Comparison of ENCODE assay signal across 16 cellular contexts in genomic region chr2:98049991-98050519, GRCh38. TPM values are rescaled to one million over a fixed set of nuclear protein-coding genes. Genes with fewer than 3 reads are reported as not detected.
"Had no signal": no experiment of that assay in that cellular context is flagged by ENCODE, and none has a peak within 500 bp of the region (broad histone marks: within the 10 kb centered on the region; RNA-seq: fewer than 3 reads in every experiment).

No MANE protein-coding gene starts in this region.

- H3K27ac Mint-ChIP-seq: activated CD4-positive, alpha-beta memory T cell treated with anti-CD3 and anti-CD28 coated beads, Interleukin-2, amount 10 ng/mL, durations not matched to agents 7 days and 5 days; activated naive CD4-positive, alpha-beta T cell treated with anti-CD3 and anti-CD28 coated beads, Interleukin-2, amount 50 U/mL, for 24 hours; memory B cell; natural killer cell; stimulated activated naive CD8-positive, alpha-beta T cell treated with anti-CD3 and anti-CD28 coated beads, Interleukin-15, Interleukin-2, amounts not matched to agents 100 ng/mL and 50 ng/mL, for 24 hours; T-helper 17 cell had no signal

- H3K4me1 ChIP-seq: adrenal gland, gastroesophageal sphincter, heart right ventricle, left ventricle myocardium inferior, suprapubic skin had no signal

- H3K4me3 ChIP-seq: adrenal gland, gastroesophageal sphincter, heart right ventricle, left ventricle myocardium inferior, suprapubic skin had no signal

- H3K36me3 ChIP-seq: adrenal gland, gastroesophageal sphincter, heart right ventricle, left ventricle myocardium inferior, neutrophil, suprapubic skin had no signal

- H3K27me3 Mint-ChIP-seq: activated naive CD4-positive, alpha-beta T cell treated with anti-CD3 and anti-CD28 coated beads, Interleukin-2, amount 50 U/mL, for 24 hours; memory B cell had no signal

- H3K27me3 ChIP-seq: adrenal gland, gastroesophageal sphincter, neutrophil, suprapubic skin had no signal

- H3K9me3 Mint-ChIP-seq: natural killer cell had no signal

- H3K27ac ChIP-seq: adrenal gland, gastroesophageal sphincter, heart right ventricle, left ventricle myocardium inferior, neutrophil, suprapubic skin had no signal

- H3K4me3 Mint-ChIP-seq: activated CD4-positive, alpha-beta memory T cell treated with anti-CD3 and anti-CD28 coated beads, Interleukin-2, amount 10 ng/mL, durations not matched to agents 7 days and 5 days; activated naive CD4-positive, alpha-beta T cell treated with anti-CD3 and anti-CD28 coated beads, Interleukin-2, amount 50 U/mL, for 24 hours; activated T-cell treated with anti-CD3 and anti-CD28 coated beads, Interleukin-2, amount 50 U/mL, for 4 hours; memory B cell; natural killer cell; stimulated activated naive CD8-positive, alpha-beta T cell treated with anti-CD3 and anti-CD28 coated beads, Interleukin-15, Interleukin-2, amounts not matched to agents 100 ng/mL and 50 ng/mL, for 24 hours; T-helper 17 cell had no signal

- ATAC-seq: activated T-cell treated with anti-CD3 and anti-CD28 coated beads, Interleukin-2, amount 50 U/mL, for 4 hours; gastroesophageal sphincter; heart right ventricle; natural killer cell; right cardiac atrium; T-helper 17 cell had no signal

- H3K4me1 Mint-ChIP-seq: activated CD4-positive, alpha-beta memory T cell treated with anti-CD3 and anti-CD28 coated beads, Interleukin-2, amount 10 ng/mL, durations not matched to agents 7 days and 5 days; activated naive CD4-positive, alpha-beta T cell treated with anti-CD3 and anti-CD28 coated beads, Interleukin-2, amount 50 U/mL, for 24 hours; natural killer cell had no signal

- H3K9me3 ChIP-seq: adrenal gland, left ventricle myocardium inferior, neutrophil had no signal

- DNase-seq: activated CD4-positive, alpha-beta memory T cell treated with anti-CD3 and anti-CD28 coated beads, Interleukin-2, amount 10 ng/mL, durations not matched to agents 7 days and 5 days; activated CD4-positive, alpha-beta T cell treated with anti-CD3 and anti-CD28 coated beads for 4 hours; activated effector memory CD4-positive, alpha-beta T cell treated with anti-CD3 and anti-CD28 coated beads, Interleukin-2, amount 50 U/mL, for 16 hours; activated T-cell treated with anti-CD3 and anti-CD28 coated beads, Interleukin-2, amount 50 U/mL, for 4 hours; adrenal gland; heart right ventricle; left ventricle myocardium inferior; natural killer cell; right cardiac atrium; T-helper 17 cell had no signal

RNA-seq across cellular contexts. Expression of gene VWA3B, which starts 36.9 kb away (rescaled TPM):
- total RNA-seq: activated CD4-positive, alpha-beta memory T cell treated with anti-CD3 and anti-CD28 coated beads, Interleukin-2, amount 10 ng/mL, durations not matched to agents 7 days and 5 days; activated T-cell treated with anti-CD3 and anti-CD28 coated beads, Interleukin-2, amount 50 U/mL, for 4 hours; gastroesophageal sphincter; natural killer cell; suprapubic skin; T-helper 17 cell had no signal
